ENCODE assay signal across 8 cellular contexts in genomic region chr5:110726249-110727024, GRCh38. TPM values are rescaled to one million over a fixed set of nuclear protein-coding genes. Genes with fewer than 3 reads are reported as not detected.
DNase-seq lines count a peak whose midpoint lies in the region; ATAC-seq and TF ChIP-seq lines count a peak whose summit lies in the region.

TMEM232 (minus strand) TSS chr5:110726671; CDS start chr5:110667352, 59,319 bp downstream.

- H3K27ac ChIP-seq in lung (ENCODE audit: low read depth in 1 of 2, low read length in 1 of 2) = no peak within 1 kb of the TSS

- DNase-seq in NCI-H460 (ENCODE audit: extremely low read depth, low read depth) = peak; percentile 78
- DNase-seq in activated CD8-positive, alpha-beta memory T cell treated with anti-CD3 and anti-CD28 coated beads for 48 hours (ENCODE audit: low read depth in 2 of 3, low spot score in 2 of 3) = peak in 2 of 3 experiments; percentile 8 to 34
- DNase-seq in effector memory CD8-positive, alpha-beta T cell = peak; percentile 58 to 62 (median 60)
- DNase-seq in lung (ENCODE audit: low spot score) = peak; percentile 80
- peak; percentile 56 to 66 for DNase-seq in stimulated activated CD4-positive, alpha-beta T cell treated with anti-CD3 and anti-CD28 coated beads, Interleukin-4, amount 100 ng/mL, for 48 hours (ENCODE audit: low read depth in 2 of 2)
- no peak for DNase-seq in NCI-H524 (lab: John Stamatoyannopoulos, UW)

- H3K9me3 Mint-ChIP-seq in effector memory CD8-positive, alpha-beta T cell = no peaks in the 10 kb centered on the region

- peaks cover 4 to 8% of the 10 kb centered on the region in 2 donors for H3K4me1 Mint-ChIP-seq in effector memory CD8-positive, alpha-beta T cell (ENCODE audit: low read depth in 2 of 2)

- no peaks in the 10 kb centered on the region for H3K36me3 Mint-ChIP-seq in effector memory CD8-positive, alpha-beta T cell (ENCODE audit: insufficient read depth)

- H3K9me3 ChIP-seq in lung (ENCODE audit: control insufficient read depth in 2 of 2, insufficient read depth in 1 of 2, low read length in 1 of 2) = no peaks in the 10 kb centered on the region

- no peak for TF ChIP-seq CTCF in lung (IDR thresholded peaks at IDR 0.05; ENCODE audit: control extremely low read depth, extremely low read depth)

- H3K4me1 ChIP-seq in lung (ENCODE audit: control insufficient read depth in 2 of 2, insufficient read depth in 2 of 2, low read length in 2 of 2) = no peaks in the 10 kb centered on the region

- peak within 1 kb of the TSS in 1 of 2 donors; percentile 41 for H3K27ac Mint-ChIP-seq in effector memory CD8-positive, alpha-beta T cell

- H3K27me3 ChIP-seq in lung (ENCODE audit: control insufficient read depth, insufficient read depth) = no peaks in the 10 kb centered on the region

- ATAC-seq in GM18519 (IDR thresholded peaks at IDR 0.05; ENCODE audit: low FRiP score, unreplicated experiment) (peak; percentile 98), HG03064 (IDR thresholded peaks at IDR 0.05; ENCODE audit: low read depth, unreplicated experiment) (peak; percentile 100), lung (ENCODE audit: insufficient read depth, low FRiP score) (peak; percentile 96)
- peak; percentile 99 for ATAC-seq in effector memory CD8-positive, alpha-beta T cell (replicated peaks)

- 38 to 48% methylated on average over 17 of the region's 17 CpGs for WGBS in lung, 2 donors

- H3K36me3 ChIP-seq in lung (ENCODE audit: control insufficient read depth in 2 of 2, insufficient read depth in 2 of 2, low read length in 2 of 2) = no peaks in the 10 kb centered on the region

- peak within 1 kb of the TSS; percentile 76 to 81 for H3K4me3 Mint-ChIP-seq in effector memory CD8-positive, alpha-beta T cell

- H3K27me3 Mint-ChIP-seq in effector memory CD8-positive, alpha-beta T cell = peaks cover 8 to 21% of the 10 kb centered on the region in 2 donors

- no peak within 1 kb of the TSS for H3K4me3 ChIP-seq in lung

RNA-seq across cellular contexts. Expression of gene TMEM232, which starts in this region (rescaled TPM):
- 0.84 and 2.0 TPM in 2 replicates for total RNA-seq in NCI-H460 (2014; rRNA removed; shearing (Covaris generic))
- polyA plus RNA-seq in NCI-H460 (2014; cell fraction: nucleus; rRNA removed) = not detected in 2 replicates
- 10 to 100 TPM; 13.5 to 28.3 TPM for total RNA-seq in lung
- 1 to 10 TPM; 3.4 to 5.0 TPM for polyA plus RNA-seq in lung

Comparison
In these comparisons a context has a peak if more than half of its experiments do, and no peak if none do; other contexts are left out.
1. DNase-seq: peak in NCI-H460 (single experiment), activated CD8-positive, alpha-beta memory T cell treated with anti-CD3 and anti-CD28 coated beads for 48 hours (2 of 3), effector memory CD8-positive, alpha-beta T cell (3 of 3), lung (single experiment) and stimulated activated CD4-positive, alpha-beta T cell treated with anti-CD3 and anti-CD28 coated beads, Interleukin-4, amount 100 ng/mL, for 48 hours (2 of 2); none in NCI-H524 (0 of 2).
2. Peak in every context shown above with its lines, with median percentiles within 50 percentile points of each other: ATAC-seq.